16 cellular contexts compared by ENCODE assay signal in genomic region chr5:144201578-144201977, GRCh38. TPM values are rescaled to one million over a fixed set of nuclear protein-coding genes. Genes with fewer than 3 reads are reported as not detected.
"Had no signal": no experiment of that assay in that cellular context is flagged by ENCODE, and none has a peak within 500 bp of the region (broad histone marks: within the 10 kb centered on the region; RNA-seq: fewer than 3 reads in every experiment).

No MANE protein-coding gene starts in this region.

- DNase-seq: activated CD4-positive, alpha-beta T cell treated with anti-CD3 and anti-CD28 coated beads, Interleukin-2, amount 50 U/mL, for 48 hours; activated gamma-delta T cell; effector CD4-positive, alpha-beta T cell; immature natural killer cell; mesendoderm; naive thymus-derived CD8-positive, alpha-beta T cell; stimulated activated CD4-positive, alpha-beta T cell treated with anti-CD3 and anti-CD28 coated beads, Interleukin-12 subunit alpha, Interleukin-12 subunit beta, amount 100 ng/mL, for 4 hours; T-cell; transverse colon; WERI-Rb-1 had no signal

- H3K36me3 ChIP-seq: heart right ventricle, neutrophil, suprapubic skin, transverse colon, vagina, WERI-Rb-1 had no signal

- ATAC-seq: naive thymus-derived CD8-positive, alpha-beta T cell; T-cell had no signal

- H3K9me3 ChIP-seq: heart right ventricle, neutrophil, suprapubic skin, transverse colon, vagina had no signal

- H3K4me3 ChIP-seq: heart right ventricle, suprapubic skin, transverse colon, vagina had no signal

- H3K27ac ChIP-seq: heart right ventricle, neutrophil, suprapubic skin, transverse colon, vagina, WERI-Rb-1 had no signal

RNA-seq across cellular contexts. Expression of gene KCTD16, which starts 30.9 kb away (rescaled TPM):
- total RNA-seq: esophagus mucosa, lower leg skin had no signal
- polyA plus RNA-seq: naive thymus-derived CD8-positive, alpha-beta T cell had no signal
